1 cellular context compared by ENCODE assay signal in genomic region chr1:165303415-165303814, GRCh38.
TF ChIP-seq lines count a peak whose summit lies in the region.

No MANE protein-coding gene starts in this region.

TF ChIP-seq in H1, 55 proteins besides CTCF, POLR2A, EP300 and RAD21:
- TF ChIP-seq TCF12 (IDR thresholded peaks at IDR 0.05; ENCODE audit: low read depth, low read length), result no peak
- no peak for TF ChIP-seq KDM5A (IDR thresholded peaks at IDR 0.05; ENCODE audit: low read length)
- no peak for TF ChIP-seq TAF1 (IDR thresholded peaks at IDR 0.05; ENCODE audit: low read depth, low read length)
- no peak for TF ChIP-seq EGR1 (IDR thresholded peaks at IDR 0.05; ENCODE audit: borderline replicate concordance, low read depth, low read length)
- no peak for TF ChIP-seq ATF2 (IDR thresholded peaks at IDR 0.05; ENCODE audit: low read length)
- TF ChIP-seq EZH2 (IDR thresholded peaks at IDR 0.05; ENCODE audit: low read depth, low read length, severe bottlenecking), result no peak
- TF ChIP-seq SIRT6 (IDR thresholded peaks at IDR 0.05; ENCODE audit: low read length), result no peak
- no peak for TF ChIP-seq HDAC2 (IDR thresholded peaks at IDR 0.05; ENCODE audit: borderline replicate concordance in 1 of 2, low read depth in 2 of 2, low read length in 2 of 2)
- TF ChIP-seq, protein P1, sequence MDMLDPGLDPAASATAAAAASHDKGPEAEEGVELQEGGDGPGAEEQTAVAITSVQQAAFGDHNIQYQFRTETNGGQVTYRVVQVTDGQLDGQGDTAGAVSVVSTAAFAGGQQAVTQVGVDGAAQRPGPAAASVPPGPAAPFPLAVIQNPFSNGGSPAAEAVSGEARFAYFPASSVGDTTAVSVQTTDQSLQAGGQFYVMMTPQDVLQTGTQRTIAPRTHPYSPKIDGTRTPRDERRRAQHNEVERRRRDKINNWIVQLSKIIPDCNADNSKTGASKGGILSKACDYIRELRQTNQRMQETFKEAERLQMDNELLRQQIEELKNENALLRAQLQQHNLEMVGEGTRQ (IDR thresholded peaks at IDR 0.05; ENCODE audit: low read length), result no peak
- TF ChIP-seq CTBP2 (IDR thresholded peaks at IDR 0.05; ENCODE audit: borderline replicate concordance, insufficient read depth, insufficient read length, low read length), result no peak
- no peak for TF ChIP-seq MAX (IDR thresholded peaks at IDR 0.05)
- TF ChIP-seq SIX5 (IDR thresholded peaks at IDR 0.05; ENCODE audit: low read depth, low read length), result no peak
